ENCODE assay signal across 16 cellular contexts in genomic region chr16:13113786-13114185, GRCh38.
DNase-seq lines count a peak whose midpoint lies in the region; ATAC-seq, FAIRE-seq and TF ChIP-seq lines count a peak whose summit lies in the region.
"Had no signal": no experiment of that assay in that cellular context is flagged by ENCODE, and none has a peak within 500 bp of the region (broad histone marks: within the 10 kb centered on the region; RNA-seq: fewer than 3 reads in every experiment).

No MANE protein-coding gene starts in this region.

- H3K27me3 ChIP-seq in H1 (replicated peaks in 1 of 4; ENCODE audit: control insufficient read depth in 3 of 4, extremely low read depth in 1 of 4, insufficient read depth in 3 of 4, low read length in 3 of 4) (no peaks in the 10 kb centered on the region), mesenchymal stem cell (ENCODE audit: control insufficient read depth in 1 of 2, insufficient read depth in 1 of 2, low read length in 2 of 2) (no peaks in the 10 kb centered on the region), neuronal stem cell (ENCODE audit: control insufficient read depth in 3 of 3, insufficient read depth in 3 of 3, low read depth in 1 of 3, low read length in 3 of 3) (no peaks in the 10 kb centered on the region)
- H3K27me3 ChIP-seq: BLaER1 had no signal

- H3K36me3 ChIP-seq in H1 (ENCODE audit: control insufficient read depth in 2 of 4, insufficient read depth in 4 of 4, low read length in 3 of 4) (no peaks in the 10 kb centered on the region), mesenchymal stem cell (ENCODE audit: control insufficient read depth in 1 of 2, insufficient read depth in 2 of 2, low read depth in 1 of 2, low read length in 2 of 2) (no peaks in the 10 kb centered on the region), neuronal stem cell (replicated peaks in 1 of 2; ENCODE audit: control insufficient read depth in 2 of 2, insufficient read depth in 2 of 2, low read length in 2 of 2) (no peaks in the 10 kb centered on the region)
- H3K36me3 ChIP-seq: BLaER1 had no signal

- H3K4me3 ChIP-seq in H1 (ENCODE audit: extremely low read depth in 1 of 4, insufficient read depth in 2 of 4, low read depth in 3 of 4, low read length in 4 of 4): no peak overlapping the region
- H3K4me3 ChIP-seq in mesenchymal stem cell (ENCODE audit: insufficient read depth in 1 of 2, low read depth in 1 of 2, low read length in 2 of 2): no peak overlapping the region
- no peak overlapping the region for H3K4me3 ChIP-seq in neuronal stem cell (ENCODE audit: low read length in 2 of 2)
- H3K4me3 ChIP-seq: BLaER1, GM23248 had no signal

- H3K4me1 ChIP-seq in H1 (replicated peaks in 1 of 4; ENCODE audit: control insufficient read depth in 3 of 4, insufficient read depth in 4 of 4, low read length in 3 of 4): peaks cover 0 to 9% (median 5%) of the 10 kb centered on the region in 4 experiments; a peak in 4 of 7 replicates
- H3K4me1 ChIP-seq in mesenchymal stem cell (ENCODE audit: control insufficient read depth, insufficient read depth, low read depth, low read length): peaks cover 5% of the 10 kb centered on the region
- H3K4me1 ChIP-seq in neuronal stem cell (ENCODE audit: control insufficient read depth in 2 of 2, insufficient read depth in 1 of 2, low read depth in 1 of 2, low read length in 2 of 2): peaks cover 0 to 7% of the 10 kb centered on the region in 2 donors
- H3K4me1 ChIP-seq: BLaER1 had no signal

- no peak for TF ChIP-seq RAD21 in H1 (IDR thresholded peaks at IDR 0.05 in 1 of 2, conservative IDR thresholded peaks at IDR 0.05 in 1 of 2; ENCODE audit: low read depth in 2 of 2, low read length in 2 of 2)

- H4K20me1 ChIP-seq in H1 (replicated peaks in 1 of 2; ENCODE audit: control insufficient read depth in 1 of 2, insufficient read depth in 2 of 2, low read length in 2 of 2): no peaks in the 10 kb centered on the region
- H4K20me1 ChIP-seq: BLaER1 had no signal

- H2BK12ac ChIP-seq in H1 (ENCODE audit: low read depth, low read length) (no peak overlapping the region), mesenchymal stem cell (ENCODE audit: low read length in 2 of 2) (no peak overlapping the region), neuronal stem cell (ENCODE audit: low read length) (no peak overlapping the region)

- H3K27me3 Mint-ChIP-seq in activated T-cell treated with anti-CD3 and anti-CD28 coated beads, Interleukin-2, amount 50 U/mL, for 24 hours: no peaks in the 10 kb centered on the region
- H3K27me3 Mint-ChIP-seq: CD8-positive, alpha-beta memory T cell had no signal

- CTCF ChIA-PET in H1 (lab: Charles Lee; ENCODE audit: partially characterized antibody): no interaction called here

- H3K9me3 ChIP-seq in H1 (ENCODE audit: insufficient read depth in 2 of 2, low read depth in 1 of 2, low read length in 1 of 2) (peaks cover 0 to 6% of the 10 kb centered on the region in 2 experiments; a peak in 1 of 4 replicates), mesenchymal stem cell (ENCODE audit: control insufficient read depth, low read length) (no peaks in the 10 kb centered on the region), neuronal stem cell (replicated peaks in 1 of 2; ENCODE audit: control insufficient read depth in 2 of 2, insufficient read depth in 1 of 2, low read depth in 1 of 2, low read length in 2 of 2) (no peaks in the 10 kb centered on the region)
- H3K9me3 ChIP-seq: BLaER1 had no signal

- DNase-seq in Caki2 (ENCODE audit: low read depth) (peak; percentile 77), H1 (ENCODE audit: low read depth in 1 of 2, low spot score in 2 of 2) (no peak), mesenchymal stem cell (no peak), neuronal stem cell (ENCODE audit: low spot score) (no peak), ACHN (no peak)
- DNase-seq in activated T-cell treated with anti-CD3 and anti-CD28 coated beads, Interleukin-2, amount 50 U/mL, for 24 hours: no peak
- DNase-seq in stimulated activated effector memory CD8-positive, alpha-beta T cell treated with anti-CD3 and anti-CD28 coated beads, Interleukin-12 subunit alpha, Interleukin-12 subunit beta, amount 100 ng/mL, for 72 hours (ENCODE audit: low spot score in 2 of 2): no peak
- DNase-seq: AML-193; Calu3; CD8-positive, alpha-beta memory T cell; DMS 273 treated with DMSO at 0.1 percent for 48 hours; GM23248 had no signal

- no peak overlapping the region for H3K27ac Mint-ChIP-seq in activated T-cell treated with anti-CD3 and anti-CD28 coated beads, Interleukin-2, amount 50 U/mL, for 24 hours
- no peak overlapping the region for H3K27ac Mint-ChIP-seq in stimulated activated effector memory CD8-positive, alpha-beta T cell treated with anti-CD3 and anti-CD28 coated beads, Interleukin-12 subunit alpha, Interleukin-12 subunit beta, amount 100 ng/mL, for 72 hours
- H3K27ac Mint-ChIP-seq: CD8-positive, alpha-beta memory T cell had no signal

- H2AFZ ChIP-seq in H1 (ENCODE audit: low read length): no peak overlapping the region
- H2AFZ ChIP-seq in mesenchymal stem cell (ENCODE audit: low read depth, low read length): no peak overlapping the region
- H2AFZ ChIP-seq in neuronal stem cell (ENCODE audit: low read length): no peak overlapping the region
- H2AFZ ChIP-seq: GM23248 had no signal

- WGBS in H1 (ENCODE audit: extremely low coverage in 1 of 2, insufficient coverage in 1 of 2, insufficient read length in 1 of 2, insufficient replicate concordance in 2 of 2, low coverage in 1 of 2, low lambda C conversion rate in 2 of 2, missing lambda C conversion rate in 1 of 2), 2 experiments: 88% methylated on average over 4 of the region's 4 CpGs; no CpG with 5 or more reads in 1 of the 2 experiments
- WGBS in mesenchymal stem cell: 94% methylated on average over 2 of the region's 4 CpGs
- no CpG with 5 or more reads among the region's 4 CpGs for WGBS in neuronal stem cell (ENCODE audit: extremely low coverage in 2 of 2, insufficient read length in 2 of 2, insufficient replicate concordance in 1 of 2), 2 donors

- H3K36me3 Mint-ChIP-seq in activated T-cell treated with anti-CD3 and anti-CD28 coated beads, Interleukin-2, amount 50 U/mL, for 24 hours (ENCODE audit: low read depth): no peaks in the 10 kb centered on the region
- H3K36me3 Mint-ChIP-seq in stimulated activated effector memory CD8-positive, alpha-beta T cell treated with anti-CD3 and anti-CD28 coated beads, Interleukin-12 subunit alpha, Interleukin-12 subunit beta, amount 100 ng/mL, for 72 hours: no peaks in the 10 kb centered on the region
- H3K36me3 Mint-ChIP-seq: CD8-positive, alpha-beta memory T cell had no signal

- H2BK120ac ChIP-seq in H1 (replicated peaks; ENCODE audit: low read depth, low read length): no peak overlapping the region
- no peak overlapping the region for H2BK120ac ChIP-seq in mesenchymal stem cell (ENCODE audit: low read depth, low read length)
- no peak overlapping the region for H2BK120ac ChIP-seq in neuronal stem cell (ENCODE audit: low read depth, low read length)

- H4K91ac ChIP-seq in H1 (replicated peaks; ENCODE audit: insufficient read length, low read length) (no peak overlapping the region), mesenchymal stem cell (ENCODE audit: low read length) (no peak overlapping the region), neuronal stem cell (ENCODE audit: low read depth, low read length, poor library complexity) (no peak overlapping the region)

- H3K56ac ChIP-seq in H1 (replicated peaks; ENCODE audit: insufficient read length, low read depth, low read length): no peak overlapping the region

- H2BK15ac ChIP-seq in H1 (ENCODE audit: low read length): no peak overlapping the region
- H2BK15ac ChIP-seq in mesenchymal stem cell (ENCODE audit: low read depth, poor library complexity, severe bottlenecking): no peak overlapping the region
- H2BK15ac ChIP-seq in neuronal stem cell (ENCODE audit: low read length): no peak overlapping the region

- H3K9ac ChIP-seq in H1 (replicated peaks in 1 of 4; ENCODE audit: extremely low read depth in 1 of 4, low read depth in 3 of 4, low read length in 3 of 4): no peak overlapping the region
- H3K9ac ChIP-seq in mesenchymal stem cell (ENCODE audit: low read length): no peak overlapping the region
- no peak overlapping the region for H3K9ac ChIP-seq in neuronal stem cell (ENCODE audit: low read depth, low read length, poor library complexity)
- H3K9ac ChIP-seq: BLaER1, GM23248 had no signal

- H3K23ac ChIP-seq in H1 (ENCODE audit: insufficient read length) (no peak overlapping the region), mesenchymal stem cell (ENCODE audit: low read length in 2 of 2) (no peak overlapping the region), neuronal stem cell (ENCODE audit: low read depth, low read length, poor library complexity) (no peak overlapping the region)

- H3K14ac ChIP-seq in H1 (ENCODE audit: insufficient read length) (no peak overlapping the region), mesenchymal stem cell (ENCODE audit: low read length in 2 of 2) (no peak overlapping the region), neuronal stem cell (ENCODE audit: low read length) (no peak overlapping the region)

- no peak overlapping the region for H3K18ac ChIP-seq in H1 (ENCODE audit: extremely low read depth, low read length)
- no peak overlapping the region for H3K18ac ChIP-seq in mesenchymal stem cell (ENCODE audit: low read depth in 1 of 2, low read length in 2 of 2)
- no peak overlapping the region for H3K18ac ChIP-seq in neuronal stem cell (ENCODE audit: low read length)

- POLR2A ChIA-PET in H1 (lab: Charles Lee; ENCODE audit: partially characterized antibody): no interaction called here

- H3K27ac ChIP-seq in H1 (ENCODE audit: low read depth, low read length): no peak overlapping the region
- H3K27ac ChIP-seq in mesenchymal stem cell (ENCODE audit: low read length, poor library complexity, severe bottlenecking): no peak overlapping the region
- peak overlapping the region; percentile 59 for H3K27ac ChIP-seq in neuronal stem cell (replicated peaks; ENCODE audit: low read length)
- H3K27ac ChIP-seq: 22Rv1, BLaER1, GM23248 had no signal

- no peak for TF ChIP-seq CTCF in H1 (IDR thresholded peaks at IDR 0.05; ENCODE audit: control extremely low read depth in 1 of 3, insufficient read depth in 1 of 3, low read depth in 1 of 3, low read length in 3 of 3)

- H3K4me2 ChIP-seq in H1 (ENCODE audit: insufficient read depth in 1 of 2, low read depth in 2 of 2, low read length in 2 of 2) (no peak overlapping the region), mesenchymal stem cell (ENCODE audit: low read length, poor library complexity, severe bottlenecking) (no peak overlapping the region), neuronal stem cell (ENCODE audit: insufficient read depth, low read length, poor library complexity, severe bottlenecking) (no peak overlapping the region)
- H3K4me2 ChIP-seq: BLaER1 had no signal

- H3K79me1 ChIP-seq in H1 (ENCODE audit: low read depth, low read length) (no peaks in the 10 kb centered on the region), mesenchymal stem cell (replicated peaks; ENCODE audit: low read length, poor library complexity, severe bottlenecking) (no peaks in the 10 kb centered on the region), neuronal stem cell (ENCODE audit: low read depth, low read length) (no peaks in the 10 kb centered on the region)

- H4K5ac ChIP-seq in H1 (ENCODE audit: insufficient read length, low read depth, low read length): no peak overlapping the region

- TF ChIP-seq EP300 in H1 (IDR thresholded peaks at IDR 0.05; ENCODE audit: borderline replicate concordance in 1 of 2, low read depth in 2 of 2, low read length in 2 of 2): no peak

- no peak overlapping the region for H2BK5ac ChIP-seq in H1 (ENCODE audit: low read depth, low read length)
- H2BK5ac ChIP-seq in mesenchymal stem cell (ENCODE audit: low read depth, low read length, poor library complexity, severe bottlenecking): no peak overlapping the region
- H2BK5ac ChIP-seq in neuronal stem cell (ENCODE audit: low read length): no peak overlapping the region

- no peak overlapping the region for H4K8ac ChIP-seq in H1 (ENCODE audit: extremely low read depth, insufficient read depth, low read length)
- no peak overlapping the region for H4K8ac ChIP-seq in mesenchymal stem cell (ENCODE audit: low read length)
- H4K8ac ChIP-seq in neuronal stem cell (ENCODE audit: low read depth, low read length): no peak overlapping the region

- no peaks in the 10 kb centered on the region for H3K9me3 Mint-ChIP-seq in activated T-cell treated with anti-CD3 and anti-CD28 coated beads, Interleukin-2, amount 50 U/mL, for 24 hours
- H3K9me3 Mint-ChIP-seq in stimulated activated effector memory CD8-positive, alpha-beta T cell treated with anti-CD3 and anti-CD28 coated beads, Interleukin-12 subunit alpha, Interleukin-12 subunit beta, amount 100 ng/mL, for 72 hours: peaks cover 14% of the 10 kb centered on the region

- H2AK5ac ChIP-seq in H1 (ENCODE audit: low read depth, low read length) (no peak overlapping the region), mesenchymal stem cell (ENCODE audit: low read length, severe bottlenecking) (peak overlapping the region; percentile 22), neuronal stem cell (ENCODE audit: low read depth, low read length) (no peak overlapping the region)

- H3K79me2 ChIP-seq in H1 (ENCODE audit: control insufficient read depth in 1 of 2, insufficient read depth in 2 of 2, low read length in 2 of 2): peaks cover 0 to 41% of the 10 kb centered on the region in 2 experiments; a peak in 2 of 4 replicates

- H3K4ac ChIP-seq in H1 (replicated peaks; ENCODE audit: insufficient read length, low read depth, low read length): no peak overlapping the region
- H3K4ac ChIP-seq in mesenchymal stem cell (ENCODE audit: low read depth in 1 of 2, low read length in 2 of 2): no peak overlapping the region
- H3K4ac ChIP-seq in neuronal stem cell (ENCODE audit: low read length): no peak overlapping the region

- no peak overlapping the region for H2BK20ac ChIP-seq in H1 (ENCODE audit: low read length)

- no peak for TF ChIP-seq POLR2A in H1 (IDR thresholded peaks at IDR 0.05; ENCODE audit: control extremely low read depth in 1 of 2, low read depth in 2 of 2, low read length in 2 of 2)

- peak; percentile 58 for FAIRE-seq in H1 (lab: Jason Lieb, UNC)
- FAIRE-seq: HTR-8/SVneo had no signal

- H3K4me1 Mint-ChIP-seq in activated T-cell treated with anti-CD3 and anti-CD28 coated beads, Interleukin-2, amount 50 U/mL, for 24 hours (ENCODE audit: low read depth): no peaks in the 10 kb centered on the region
- H3K4me1 Mint-ChIP-seq in stimulated activated effector memory CD8-positive, alpha-beta T cell treated with anti-CD3 and anti-CD28 coated beads, Interleukin-12 subunit alpha, Interleukin-12 subunit beta, amount 100 ng/mL, for 72 hours: no peaks in the 10 kb centered on the region
- H3K4me1 Mint-ChIP-seq: CD8-positive, alpha-beta memory T cell had no signal

- no peak for ATAC-seq in stimulated activated effector memory CD8-positive, alpha-beta T cell treated with anti-CD3 and anti-CD28 coated beads, Interleukin-12 subunit alpha, Interleukin-12 subunit beta, amount 100 ng/mL, for 72 hours
- no peak for ATAC-seq in HG03159 (IDR thresholded peaks at IDR 0.05; ENCODE audit: unreplicated experiment)

- in situ Hi-C loops in Caki2 (cut with HindIII; ENCODE audit: low pct_unique_long_range_greater_than_20kb, low sequenced_read_pairs): no loop called here
- in situ Hi-C loops in ACHN (cut with HindIII; ENCODE audit: low pct_ligation_motif_present, low pct_unique_long_range_greater_than_20kb, low sequenced_read_pairs): no loop called here

- H3K23me2 ChIP-seq in H1 (ENCODE audit: low read depth, low read length): no peaks in the 10 kb centered on the region

- H3K4me3 Mint-ChIP-seq in activated T-cell treated with anti-CD3 and anti-CD28 coated beads, Interleukin-2, amount 50 U/mL, for 24 hours: no peak overlapping the region
- no peak overlapping the region for H3K4me3 Mint-ChIP-seq in stimulated activated effector memory CD8-positive, alpha-beta T cell treated with anti-CD3 and anti-CD28 coated beads, Interleukin-12 subunit alpha, Interleukin-12 subunit beta, amount 100 ng/mL, for 72 hours
- H3K4me3 Mint-ChIP-seq: CD8-positive, alpha-beta memory T cell had no signal
